ENCODE assay signal across 8 cellular contexts in genomic region chr2:128318245-128318644, GRCh38. TPM values are rescaled to one million over a fixed set of nuclear protein-coding genes. Genes with fewer than 3 reads are reported as not detected.
A peak's percentile ranks its signal among the peaks of the same experiment; 100 is the strongest.
DNase-seq lines count a peak whose midpoint lies in the region; ATAC-seq and TF ChIP-seq lines count a peak whose summit lies in the region.
"Not testable (repeated sequence)": the region's sequence is repeated elsewhere in the genome, so short reads cannot be mapped to it uniquely, and the experiment has no call there.

No MANE protein-coding gene starts in this region.

- not testable (repeated sequence) for H3K4me1 ChIP-seq in PC-9 (replicated peaks; ENCODE audit: insufficient read depth)

- DNase-seq in Calu3: not testable (repeated sequence)
- DNase-seq in PC-9: peak in 1 of 2 experiments; percentile 33
- peak; percentile 72 for DNase-seq in activated effector memory CD4-positive, alpha-beta T cell treated with anti-CD3 and anti-CD28 coated beads, Interleukin-2, amount 50 U/mL, for 16 hours
- DNase-seq in erythroblast (lab: John Stamatoyannopoulos, UW): peak; percentile 58 to 59
- DNase-seq in lung microvascular endothelial cell (ENCODE audit: low read depth in 2 of 2): peak; percentile 32 to 34
- DNase-seq in stimulated activated effector memory CD8-positive, alpha-beta T cell treated with anti-CD3 and anti-CD28 coated beads, Interleukin-12 subunit alpha, Interleukin-12 subunit beta, amount 100 ng/mL, for 72 hours (ENCODE audit: low spot score in 2 of 2): peak; percentile 2 to 67

- H2AFZ ChIP-seq in PC-9: not testable (repeated sequence)

- H3K79me2 ChIP-seq in PC-9 (ENCODE audit: low read depth): peaks cover 46% of the 10 kb centered on the region

- H3K9me3 ChIP-seq in PC-9 (ENCODE audit: insufficient read depth, low read depth): not testable (repeated sequence)

- peaks cover 16% of the 10 kb centered on the region for H3K4me1 Mint-ChIP-seq in Calu3 (ENCODE audit: low read depth, unreplicated experiment)
- H3K4me1 Mint-ChIP-seq in stimulated activated effector memory CD8-positive, alpha-beta T cell treated with anti-CD3 and anti-CD28 coated beads, Interleukin-12 subunit alpha, Interleukin-12 subunit beta, amount 100 ng/mL, for 72 hours: peaks cover 55% of the 10 kb centered on the region

- POLR2A ChIA-PET in PC-9 (lab: Charles Lee; ENCODE audit: unreplicated experiment): not testable (repeated sequence)

- peaks cover 28% of the 10 kb centered on the region for H3K36me3 Mint-ChIP-seq in Calu3 (ENCODE audit: insufficient read depth, unreplicated experiment)
- H3K36me3 Mint-ChIP-seq in stimulated activated effector memory CD8-positive, alpha-beta T cell treated with anti-CD3 and anti-CD28 coated beads, Interleukin-12 subunit alpha, Interleukin-12 subunit beta, amount 100 ng/mL, for 72 hours: not testable (repeated sequence)

- H3K27ac ChIP-seq in PC-9: not testable (repeated sequence)

- ATAC-seq in GM21619 (IDR thresholded peaks at IDR 0.05; ENCODE audit: unreplicated experiment) (peak; percentile 7), HG03342 (IDR thresholded peaks at IDR 0.05; ENCODE audit: unreplicated experiment) (peak; percentile 14)
- peak; percentile 42 for ATAC-seq in stimulated activated effector memory CD8-positive, alpha-beta T cell treated with anti-CD3 and anti-CD28 coated beads, Interleukin-12 subunit alpha, Interleukin-12 subunit beta, amount 100 ng/mL, for 72 hours

- H3K27me3 ChIP-seq in PC-9 (ENCODE audit: insufficient read depth, low read depth): not testable (repeated sequence)

- intact Hi-C loops in Calu3 (cut with micrococcal nuclease; ENCODE audit: unreplicated experiment): not testable (repeated sequence)
- intact Hi-C loops in PC-9 (cut with micrococcal nuclease; ENCODE audit: unreplicated experiment): loop anchor here (10.0 kb wide), 1 partner anchor 433 kb away; the partner anchor contains the start of gene AMMECR1L

- H3K36me3 ChIP-seq in PC-9 (ENCODE audit: low read depth): not testable (repeated sequence)

- H3K27me3 Mint-ChIP-seq in Calu3 (ENCODE audit: unreplicated experiment): not testable (repeated sequence)

- not testable (repeated sequence) for H3F3A ChIP-seq in PC-9 (ENCODE audit: insufficient read depth, low read depth)

- CTCF ChIA-PET in Calu3 (lab: Charles Lee): interaction anchor here (0.6 kb wide), 1 partner anchor 84 kb away, joined by 4 read pairs; no protein-coding TSS in a partner anchor
- CTCF ChIA-PET in PC-9 (lab: Charles Lee): not testable (repeated sequence)

- not testable (repeated sequence) for TF ChIP-seq POLR2A in erythroblast (IDR thresholded peaks at IDR 0.05; ENCODE audit: low read length)

- not testable (repeated sequence) for TF ChIP-seq CTCF in Calu3 (IDR thresholded peaks at IDR 0.05; ENCODE audit: unreplicated experiment); PC-9 (conservative IDR thresholded peaks at IDR 0.05)

- H3K27ac Mint-ChIP-seq in Calu3 (ENCODE audit: unreplicated experiment); stimulated activated effector memory CD8-positive, alpha-beta T cell treated with anti-CD3 and anti-CD28 coated beads, Interleukin-12 subunit alpha, Interleukin-12 subunit beta, amount 100 ng/mL, for 72 hours: not testable (repeated sequence)

- H3K4me3 ChIP-seq in PC-9: peak overlapping the region; percentile 96; the same call in 1 of the 2 replicates

- H3K4me3 Mint-ChIP-seq in Calu3 (ENCODE audit: low read depth, unreplicated experiment): peak overlapping the region; percentile 96
- peak overlapping the region; percentile 75 for H3K4me3 Mint-ChIP-seq in stimulated activated effector memory CD8-positive, alpha-beta T cell treated with anti-CD3 and anti-CD28 coated beads, Interleukin-12 subunit alpha, Interleukin-12 subunit beta, amount 100 ng/mL, for 72 hours

- not testable (repeated sequence) for H3K9me2 ChIP-seq in PC-9 (ENCODE audit: insufficient read depth)

- not testable (repeated sequence) for BruUV-seq in Calu3 (replicated peaks; lab: Mats Ljungman, UMichigan); PC-9 (replicated peaks; lab: Mats Ljungman, UMichigan)

- H4K20me1 ChIP-seq in PC-9 (ENCODE audit: insufficient read depth): peaks cover 45% of the 10 kb centered on the region

- not testable (repeated sequence) for H3K9me3 Mint-ChIP-seq in Calu3 (ENCODE audit: low read depth, unreplicated experiment); stimulated activated effector memory CD8-positive, alpha-beta T cell treated with anti-CD3 and anti-CD28 coated beads, Interleukin-12 subunit alpha, Interleukin-12 subunit beta, amount 100 ng/mL, for 72 hours

- peak overlapping the region; percentile 98 for H3K4me2 ChIP-seq in PC-9

RNA-seq across cellular contexts. Expression of gene HS6ST1, which starts 0.4 kb away (rescaled TPM):
- total RNA-seq in Calu3 (2022): 27.6 and 34.6 TPM in 2 replicates
- 20.2 and 26.2 TPM in 2 replicates for total RNA-seq in PC-9 (2021)
- total RNA-seq in lung microvascular endothelial cell: 10.0 and 17.9 TPM in 2 replicates
